1 cellular context compared by ENCODE assay signal in the genomic region with DNA sequence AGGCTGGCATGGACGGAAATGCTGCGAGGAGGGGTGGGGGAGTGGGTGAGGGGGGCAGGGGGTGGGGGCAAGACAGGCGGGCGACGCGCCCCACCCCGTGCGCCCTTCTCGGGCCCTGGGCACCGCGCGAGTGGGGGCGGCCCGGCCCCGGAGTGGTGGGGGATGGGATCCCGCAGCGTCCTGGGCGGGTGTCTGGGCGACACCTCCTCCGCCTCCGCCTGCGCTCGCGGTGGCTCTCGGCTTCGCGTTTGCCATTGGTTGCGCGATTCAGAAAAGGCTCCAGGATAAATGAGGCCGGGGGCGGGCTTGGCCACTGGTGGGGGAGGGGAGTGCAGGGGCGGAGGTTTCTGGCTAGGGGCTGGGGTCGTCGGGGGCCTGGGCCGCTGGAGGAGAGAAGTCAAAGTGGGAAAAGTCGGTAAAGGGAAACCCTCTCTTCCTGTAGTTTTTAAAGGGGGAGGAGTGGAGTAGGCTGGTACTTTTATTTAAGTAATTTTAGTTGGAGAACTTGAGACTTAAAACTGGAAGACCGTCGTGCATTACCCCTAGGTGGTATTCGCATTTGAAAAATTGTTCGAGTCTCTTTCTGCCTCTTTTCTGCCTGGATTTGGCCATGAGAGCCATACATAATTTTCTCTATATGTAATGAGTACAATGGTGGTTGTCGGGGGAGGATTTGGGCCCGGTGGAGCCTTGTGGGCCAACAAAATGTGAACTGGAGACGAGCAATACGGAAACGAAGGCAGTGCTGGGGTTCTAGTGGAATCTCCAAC.
TF ChIP-seq lines count a peak whose summit lies in the region.

No MANE protein-coding gene starts in this region.

TF ChIP-seq in SK-N-SH treated with all-trans-retinoic acid at 6 μM for 48 hours, 23 proteins besides CTCF, POLR2A, EP300 and RAD21 (continued from another document):
- TF ChIP-seq, protein P1, sequence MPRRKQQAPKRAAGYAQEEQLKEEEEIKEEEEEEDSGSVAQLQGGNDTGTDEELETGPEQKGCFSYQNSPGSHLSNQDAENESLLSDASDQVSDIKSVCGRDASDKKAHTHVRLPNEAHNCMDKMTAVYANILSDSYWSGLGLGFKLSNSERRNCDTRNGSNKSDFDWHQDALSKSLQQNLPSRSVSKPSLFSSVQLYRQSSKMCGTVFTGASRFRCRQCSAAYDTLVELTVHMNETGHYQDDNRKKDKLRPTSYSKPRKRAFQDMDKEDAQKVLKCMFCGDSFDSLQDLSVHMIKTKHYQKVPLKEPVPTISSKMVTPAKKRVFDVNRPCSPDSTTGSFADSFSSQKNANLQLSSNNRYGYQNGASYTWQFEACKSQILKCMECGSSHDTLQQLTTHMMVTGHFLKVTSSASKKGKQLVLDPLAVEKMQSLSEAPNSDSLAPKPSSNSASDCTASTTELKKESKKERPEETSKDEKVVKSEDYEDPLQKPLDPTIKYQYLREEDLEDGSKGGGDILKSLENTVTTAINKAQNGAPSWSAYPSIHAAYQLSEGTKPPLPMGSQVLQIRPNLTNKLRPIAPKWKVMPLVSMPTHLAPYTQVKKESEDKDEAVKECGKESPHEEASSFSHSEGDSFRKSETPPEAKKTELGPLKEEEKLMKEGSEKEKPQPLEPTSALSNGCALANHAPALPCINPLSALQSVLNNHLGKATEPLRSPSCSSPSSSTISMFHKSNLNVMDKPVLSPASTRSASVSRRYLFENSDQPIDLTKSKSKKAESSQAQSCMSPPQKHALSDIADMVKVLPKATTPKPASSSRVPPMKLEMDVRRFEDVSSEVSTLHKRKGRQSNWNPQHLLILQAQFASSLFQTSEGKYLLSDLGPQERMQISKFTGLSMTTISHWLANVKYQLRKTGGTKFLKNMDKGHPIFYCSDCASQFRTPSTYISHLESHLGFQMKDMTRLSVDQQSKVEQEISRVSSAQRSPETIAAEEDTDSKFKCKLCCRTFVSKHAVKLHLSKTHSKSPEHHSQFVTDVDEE (CRISPR knock-in tag; IDR thresholded peaks at IDR 0.05): no peak
- TF ChIP-seq SNAI2 (CRISPR knock-in tag; IDR thresholded peaks at IDR 0.05) (no peak), ZFP30 (CRISPR knock-in tag; IDR thresholded peaks at IDR 0.05) (no peak), OSR1 (CRISPR knock-in tag; IDR thresholded peaks at IDR 0.05) (no peak)
